38 cellular contexts compared by ENCODE assay signal in the genomic region with DNA sequence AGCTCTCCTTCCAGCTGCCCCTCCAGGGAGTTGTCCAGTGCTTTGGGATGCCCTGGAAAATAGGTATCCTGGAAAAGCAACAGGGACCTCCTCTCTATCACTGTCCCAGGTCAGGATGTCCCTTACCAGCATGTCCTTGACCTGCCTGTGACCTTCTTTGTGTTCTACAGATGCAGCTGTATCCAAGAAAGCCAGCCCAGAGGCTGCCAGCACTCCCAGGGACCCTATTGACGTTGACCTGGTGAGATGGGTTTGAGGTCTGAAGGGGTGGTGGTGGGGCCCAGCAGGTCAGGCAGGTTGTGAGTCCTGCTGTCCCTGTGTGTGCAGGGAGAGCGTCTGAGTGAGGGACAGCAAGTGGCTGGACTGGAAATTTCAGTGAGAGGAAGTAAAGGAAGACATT. TPM values are rescaled to one million over a fixed set of nuclear protein-coding genes. Genes with fewer than 3 reads are reported as not detected.
DNase-seq lines count a peak whose midpoint lies in the region; ATAC-seq and TF ChIP-seq lines count a peak whose summit lies in the region.
"Had no signal": no experiment of that assay in that cellular context is flagged by ENCODE, and none has a peak within 500 bp of the region (broad histone marks: within the 10 kb centered on the region; RNA-seq: fewer than 3 reads in every experiment).

No MANE protein-coding gene starts in this region.

- TF ChIP-seq POLR2A in Peyer's patch (IDR thresholded peaks at IDR 0.05), result no peak

- peaks cover 16% of the 10 kb centered on the region for H3K4me1 Mint-ChIP-seq in T-helper 17 cell
- H3K4me1 Mint-ChIP-seq in naive thymus-derived CD8-positive, alpha-beta T cell, result peaks cover 2 to 13% (median 11%) of the 10 kb centered on the region in 4 donors
- H3K4me1 Mint-ChIP-seq: endodermal cell, GM23338 had no signal

- H3K4me1 ChIP-seq in muscle layer of colon (ENCODE audit: insufficient read depth, low read length) (peaks cover 41% of the 10 kb centered on the region), stomach smooth muscle (ENCODE audit: control insufficient read depth, insufficient read depth, low read length) (peaks cover 41% of the 10 kb centered on the region), Peyer's patch (no peaks in the 10 kb centered on the region)
- H3K4me1 ChIP-seq: pancreas, SJCRH30 had no signal

- H3K9me3 Mint-ChIP-seq in naive thymus-derived CD8-positive, alpha-beta T cell, result no peaks in the 10 kb centered on the region
- H3K9me3 Mint-ChIP-seq: central memory CD8-positive, alpha-beta T cell; dendritic cell treated with granulocyte-macrophage colony-stimulating factor and Interleukin-4, amounts not matched to agents 40 ng/mL and 50 ng/mL, for 4 days; GM23338 had no signal

- no peak for ATAC-seq in T-helper 17 cell
- no peak for ATAC-seq in naive thymus-derived CD8-positive, alpha-beta T cell
- ATAC-seq in HG03457 (IDR thresholded peaks at IDR 0.05; ENCODE audit: unreplicated experiment), result no peak
- ATAC-seq: GM23338, K562, mucosa of descending colon, pancreas had no signal

- H3K4me3 ChIP-seq in muscle layer of colon (ENCODE audit: low read depth in 1 of 2, low read length in 2 of 2) (no peak overlapping the region), stomach smooth muscle (ENCODE audit: low read length in 2 of 2) (no peak overlapping the region), Peyer's patch (no peak overlapping the region)
- H3K4me3 ChIP-seq: esophagus squamous epithelium, GM23338, heart right ventricle, K562, lower lobe of right lung, mucosa of descending colon, pancreas, SJCRH30, stomach, thyroid gland had no signal

- H3K36me3 ChIP-seq in muscle layer of colon (ENCODE audit: insufficient read depth, low read length) (peaks cover 39% of the 10 kb centered on the region), stomach smooth muscle (ENCODE audit: control insufficient read depth in 2 of 2, insufficient read depth in 2 of 2, low read length in 2 of 2) (peaks cover 15 to 23% of the 10 kb centered on the region in 2 donors), Peyer's patch (peaks cover 0 to 58% (median 4%) of the 10 kb centered on the region in 3 donors)

- H3K4me3 Mint-ChIP-seq in T-helper 17 cell, result no peak overlapping the region
- no peak overlapping the region for H3K4me3 Mint-ChIP-seq in naive thymus-derived CD8-positive, alpha-beta T cell
- H3K4me3 Mint-ChIP-seq: central memory CD8-positive, alpha-beta T cell; dendritic cell treated with granulocyte-macrophage colony-stimulating factor and Interleukin-4, amounts not matched to agents 40 ng/mL and 50 ng/mL, for 4 days; endodermal cell; GM23338 had no signal

- H3K36me3 Mint-ChIP-seq in T-helper 17 cell (ENCODE audit: low read depth), result peaks cover 7% of the 10 kb centered on the region
- peaks cover 0 to 75% (median 14%) of the 10 kb centered on the region in 3 donors for H3K36me3 Mint-ChIP-seq in naive thymus-derived CD8-positive, alpha-beta T cell

- H3K9ac ChIP-seq in muscle layer of colon (ENCODE audit: low read length) (no peak overlapping the region), stomach smooth muscle (ENCODE audit: low read length in 2 of 2) (no peak overlapping the region)

- no peaks in the 10 kb centered on the region for H3K9me3 ChIP-seq in T-helper 17 cell (ENCODE audit: control insufficient read depth, low read length, poor library complexity, severe bottlenecking)
- no peaks in the 10 kb centered on the region for H3K9me3 ChIP-seq in muscle layer of colon (ENCODE audit: low read length)
- no peaks in the 10 kb centered on the region for H3K9me3 ChIP-seq in stomach smooth muscle (ENCODE audit: control insufficient read depth in 2 of 2, low read length in 2 of 2)
- H3K9me3 ChIP-seq in Peyer's patch, result no peaks in the 10 kb centered on the region
- H3K9me3 ChIP-seq: esophagus squamous epithelium, heart right ventricle, lower lobe of right lung, mucosa of descending colon, pancreas, SJCRH30, stomach, thyroid gland had no signal

- H3K27me3 ChIP-seq in muscle layer of colon (ENCODE audit: control insufficient read depth in 1 of 2, insufficient read depth in 2 of 2, low read length in 2 of 2), result no peaks in the 10 kb centered on the region
- no peaks in the 10 kb centered on the region for H3K27me3 ChIP-seq in stomach smooth muscle (ENCODE audit: control insufficient read depth in 1 of 2, insufficient read depth in 2 of 2, low read length in 2 of 2)
- no peaks in the 10 kb centered on the region for H3K27me3 ChIP-seq in Peyer's patch
- H3K27me3 ChIP-seq: esophagus squamous epithelium, heart right ventricle, pancreas, SJCRH30, stomach, thyroid gland had no signal

- peak; percentile 17 for DNase-seq in activated effector memory CD4-positive, alpha-beta T cell treated with anti-CD3 and anti-CD28 coated beads, Interleukin-2, amount 50 U/mL, for 16 hours
- DNase-seq in activated effector memory CD4-positive, alpha-beta T cell treated with Interleukin-2 at 50 U/mL for 16 hours, result no peak
- DNase-seq in T-helper 17 cell (no peak), Peyer's patch (no peak)
- DNase-seq in naive thymus-derived CD8-positive, alpha-beta T cell, result no peak
- DNase-seq: activated CD4-positive, alpha-beta T cell treated with anti-CD3 and anti-CD28 coated beads for 48 hours; activated CD8-positive, alpha-beta memory T cell treated with anti-CD3 and anti-CD28 coated beads for 24 hours; activated gamma-delta T cell treated with Interleukin-2 at 50 U/mL for 16 hours; activated T-cell treated with anti-CD3 and anti-CD28 coated beads for 4 hours; DND-41; endodermal cell; esophagus squamous epithelium; foreskin melanocyte; GF-D8; heart right ventricle; lower lobe of right lung; mucosa of descending colon; NCI-H1694 treated with DMSO at 0.1 percent for 48 hours; NCI-H510A; pancreas; SJCRH30; stimulated activated CD4-positive, alpha-beta T cell treated with anti-CD3 and anti-CD28 coated beads, Interleukin-2, amount 100 ng/mL, for 24 hours; stimulated activated CD8-positive, alpha-beta memory T cell treated with anti-CD3 and anti-CD28 coated beads, Interleukin-4, amount 100 ng/mL, for 48 hours; T1000; thyroid gland; WERI-Rb-1 had no signal

- POLR2A ChIA-PET in naive thymus-derived CD8-positive, alpha-beta T cell (lab: Charles Lee), result interaction anchor here (1.2 kb wide), 1 partner anchor 14 kb away, joined by 5 read pairs; no protein-coding TSS in a partner anchor

- peak overlapping the region; percentile 9 for H3K27ac Mint-ChIP-seq in T-helper 17 cell
- H3K27ac Mint-ChIP-seq in naive thymus-derived CD8-positive, alpha-beta T cell, result peak overlapping the region in 5 of 10 donors; percentile 13 to 75 (median 30)
- H3K27ac Mint-ChIP-seq: dendritic cell treated with granulocyte-macrophage colony-stimulating factor and Interleukin-4, amounts not matched to agents 40 ng/mL and 50 ng/mL, for 4 days; endodermal cell; GM23338 had no signal

- TF ChIP-seq CTCF in Peyer's patch (IDR thresholded peaks at IDR 0.05), result no peak

- no peaks in the 10 kb centered on the region for H3K27me3 Mint-ChIP-seq in T-helper 17 cell
- no peaks in the 10 kb centered on the region for H3K27me3 Mint-ChIP-seq in naive thymus-derived CD8-positive, alpha-beta T cell
- H3K27me3 Mint-ChIP-seq: central memory CD8-positive, alpha-beta T cell; dendritic cell treated with granulocyte-macrophage colony-stimulating factor and Interleukin-4, amounts not matched to agents 40 ng/mL and 50 ng/mL, for 4 days had no signal

- H3K27ac ChIP-seq in muscle layer of colon (ENCODE audit: low read depth, low read length) (peak overlapping the region; percentile 35), stomach smooth muscle (ENCODE audit: low read length) (peak overlapping the region; percentile 31), Peyer's patch (no peak overlapping the region)
- H3K27ac ChIP-seq: 22Rv1, lower lobe of right lung, pancreas, SJCRH30, WERI-Rb-1 had no signal

RNA-seq across cellular contexts. Expression of a gene that starts 30.2 kb away (rescaled TPM):
- total RNA-seq in T-helper 17 cell (10 to 100 TPM; 47.6 to 52.6 TPM), Peyer's patch (100 to 1,000 TPM in 1 of 4 donors, 10 to 100 TPM in 3; 52.4 to 116 (median 82.9) TPM)
- total RNA-seq in naive thymus-derived CD8-positive, alpha-beta T cell, result 10 to 100 TPM; 53.1 to 57.9 TPM
- polyA plus RNA-seq in naive thymus-derived CD8-positive, alpha-beta T cell, result 10 to 100 TPM; 12.2 to 26.9 (median 19.7) TPM

RNA-seq across cellular contexts. Expression of a gene that starts 32.6 kb away (rescaled TPM):
- total RNA-seq in T-helper 17 cell (1 to 10 TPM; 3.7 to 5.6 TPM), Peyer's patch (10 to 100 TPM in 3 of 4 donors, not detected in 1; 10.9 to 24.5 (median 13.5) TPM)
- total RNA-seq in naive thymus-derived CD8-positive, alpha-beta T cell, result 10 to 100 TPM; 10.4 to 10.8 TPM
- polyA plus RNA-seq in naive thymus-derived CD8-positive, alpha-beta T cell, result 10 to 100 TPM in 2 of 3 donors, 1 to 10 TPM in 1; 9.6 to 15.6 (median 12.6) TPM

RNA-seq across cellular contexts. Expression of a gene that starts 57.7 kb away (rescaled TPM):
- total RNA-seq in T-helper 17 cell (1 to 10 TPM in 1 of 2 donors, not detected in 1; 1.0 TPM), Peyer's patch (under 1 TPM in 1 of 4 donors, not detected in 3; 0.38 TPM)
- total RNA-seq in naive thymus-derived CD8-positive, alpha-beta T cell, result under 1 TPM; 0.16 to 0.39 TPM
- under 1 TPM in 1 of 3 donors, not detected in 2; 0.05 TPM for polyA plus RNA-seq in naive thymus-derived CD8-positive, alpha-beta T cell
- total RNA-seq: esophagus squamous epithelium, heart right ventricle, K562, kidney epithelial cell, lower lobe of right lung, M059J, mucosa of descending colon, pancreas, RPMI7951, SJCRH30 had no signal
- polyA plus RNA-seq: heart right ventricle, K562, pancreas, stomach had no signal

Comparison
In these comparisons a context has a peak if more than half of its experiments do, and no peak if none do; other contexts are left out.
1. H3K27ac ChIP-seq: peak in muscle layer of colon (single experiment) and stomach smooth muscle (single experiment); none in Peyer's patch (0 of 4).